ENCODE assay signal across 22 cellular contexts in the genomic region with DNA sequence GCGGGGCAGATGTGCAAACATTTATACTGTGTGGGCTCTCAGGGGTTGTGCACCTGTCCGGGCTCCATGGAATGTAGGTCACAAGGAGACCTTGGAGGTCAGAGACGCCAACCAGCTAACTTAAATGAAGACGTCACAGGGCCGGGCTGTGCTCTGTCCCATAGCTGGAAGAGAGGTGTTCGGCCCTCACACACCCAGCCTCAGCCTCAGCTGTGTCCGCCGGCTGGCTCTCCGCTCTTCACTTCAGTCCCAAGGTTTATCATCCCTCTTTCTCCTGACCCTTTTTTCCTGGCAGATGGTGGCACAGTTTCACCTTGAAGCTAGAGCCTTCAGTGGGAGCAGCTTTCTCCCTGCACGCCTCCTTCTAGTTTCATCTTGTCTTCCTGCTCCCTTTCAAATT. TPM values are rescaled to one million over a fixed set of nuclear protein-coding genes. Genes with fewer than 3 reads are reported as not detected.
DNase-seq lines count a peak whose midpoint lies in the region; ATAC-seq and TF ChIP-seq lines count a peak whose summit lies in the region.
"Had no signal": no experiment of that assay in that cellular context is flagged by ENCODE, and none has a peak within 500 bp of the region (broad histone marks: within the 10 kb centered on the region; RNA-seq: fewer than 3 reads in every experiment).

No MANE protein-coding gene starts in this region.

- TF ChIP-seq EP300 in suprapubic skin (IDR thresholded peaks at IDR 0.05): no peak

- H3K36me3 ChIP-seq in heart left ventricle (no peaks in the 10 kb centered on the region), lower lobe of right lung (no peaks in the 10 kb centered on the region), suprapubic skin (no peaks in the 10 kb centered on the region)
- H3K36me3 ChIP-seq: HAP-1 had no signal

- ATAC-seq in heart left ventricle (no peak), lower lobe of right lung (no peak), HG03159 (IDR thresholded peaks at IDR 0.05; ENCODE audit: unreplicated experiment) (no peak)
- ATAC-seq: A549 had no signal

- TF ChIP-seq POLR2A in heart left ventricle (IDR thresholded peaks at IDR 0.05) (no peak), suprapubic skin (IDR thresholded peaks at IDR 0.05) (no peak)

- no peak overlapping the region for H3K4me3 Mint-ChIP-seq in brain
- H3K4me3 Mint-ChIP-seq: IgD-negative memory B cell had no signal

- H3K27ac Mint-ChIP-seq in brain: peak overlapping the region in 3 of 5 experiments; percentile 6 to 43 (median 10)
- H3K27ac Mint-ChIP-seq: IgD-negative memory B cell had no signal

- H3K27ac ChIP-seq in heart left ventricle: no peak overlapping the region
- no peak overlapping the region for H3K27ac ChIP-seq in lower lobe of right lung
- no peak overlapping the region for H3K27ac ChIP-seq in suprapubic skin
- H3K27ac ChIP-seq: HL-60 had no signal

- peaks cover 0 to 7% (median 5%) of the 10 kb centered on the region in 5 experiments for H3K9me3 Mint-ChIP-seq in brain

- H3K36me3 Mint-ChIP-seq in brain: no peaks in the 10 kb centered on the region
- H3K36me3 Mint-ChIP-seq: IgD-negative memory B cell had no signal

- H3K27me3 Mint-ChIP-seq in brain: peaks cover 44% of the 10 kb centered on the region

- WGBS in heart left ventricle, 4 donors: 79 to 90% (median 86%) methylated on average over 10 of the region's 10 CpGs
- 87% methylated on average over 9 of the region's 10 CpGs for WGBS in suprapubic skin

- H3K27me3 ChIP-seq in heart left ventricle (peaks cover 11 to 73% (median 35%) of the 10 kb centered on the region in 9 donors), lower lobe of right lung (ENCODE audit: low read depth) (peaks cover 47% of the 10 kb centered on the region), suprapubic skin (peaks cover 70% of the 10 kb centered on the region)

- intact Hi-C loops in heart left ventricle (cut with DNase I) (no loop called here), cardiac septum (cut with DNase I) (no loop called here), lower lobe of right lung (cut with DNase I) (no loop called here)

- DNase-seq in heart left ventricle (peak in 3 of 5 donors; percentile 10 to 25 (median 11)), cardiac septum (ENCODE audit: low spot score) (no peak), lower lobe of right lung (peak; percentile 41), suprapubic skin (ENCODE audit: low spot score in 2 of 2) (peak; percentile 25 to 53), amniotic stem cell (lab: John Stamatoyannopoulos, UW) (no peak), COLO829 (ENCODE audit: low spot score) (no peak)
- DNase-seq: C1 segment of cervical spinal cord, DMS153, EL, Kasumi-1, MM.1S, NCI-H1105, NCI-H1694, NCI-H510A treated with DMSO at 0.1 percent for 48 hours, NCI-H82 had no signal

- H3K9me3 ChIP-seq in heart left ventricle: no peaks in the 10 kb centered on the region
- H3K9me3 ChIP-seq in lower lobe of right lung: no peaks in the 10 kb centered on the region
- H3K9me3 ChIP-seq in suprapubic skin: no peaks in the 10 kb centered on the region
- H3K9me3 ChIP-seq: A549, Caco-2, HAP-1 had no signal

- no peaks in the 10 kb centered on the region for H3K4me1 ChIP-seq in heart left ventricle
- H3K4me1 ChIP-seq in lower lobe of right lung: no peaks in the 10 kb centered on the region
- no peaks in the 10 kb centered on the region for H3K4me1 ChIP-seq in suprapubic skin
- H3K4me1 ChIP-seq: HAP-1 had no signal

- H3K4me1 Mint-ChIP-seq in brain: peaks cover 60% of the 10 kb centered on the region

- H3K4me3 ChIP-seq in heart left ventricle (no peak overlapping the region), lower lobe of right lung (no peak overlapping the region), suprapubic skin (no peak overlapping the region)
- H3K4me3 ChIP-seq: A549, HAP-1 had no signal

- TF ChIP-seq CTCF in heart left ventricle (IDR thresholded peaks at IDR 0.05) (no peak), brain (conservative IDR thresholded peaks at IDR 0.05) (no peak), lower lobe of right lung (IDR thresholded peaks at IDR 0.05) (no peak), suprapubic skin (IDR thresholded peaks at IDR 0.05) (no peak)

RNA-seq across cellular contexts. Expression of a gene that starts 6.0 kb away (rescaled TPM):
- total RNA-seq in heart left ventricle (not detected), cardiac septum (not detected), lower lobe of right lung (not detected), suprapubic skin (not detected)
- polyA plus RNA-seq in heart left ventricle (not detected), brain (ENCODE audit: insufficient read depth, low read depth, low replicate concordance) (32.9 TPM)
- polyA plus RNA-seq: IgD-negative memory B cell had no signal

Comparison
In these comparisons a context has a peak if more than half of its experiments do, and no peak if none do; other contexts are left out.
1. DNase-seq: peak in heart left ventricle (3 of 5), lower lobe of right lung (single experiment) and suprapubic skin (2 of 2); none in cardiac septum (single experiment), amniotic stem cell (single experiment) and COLO829 (single experiment).